In the genomic region with DNA sequence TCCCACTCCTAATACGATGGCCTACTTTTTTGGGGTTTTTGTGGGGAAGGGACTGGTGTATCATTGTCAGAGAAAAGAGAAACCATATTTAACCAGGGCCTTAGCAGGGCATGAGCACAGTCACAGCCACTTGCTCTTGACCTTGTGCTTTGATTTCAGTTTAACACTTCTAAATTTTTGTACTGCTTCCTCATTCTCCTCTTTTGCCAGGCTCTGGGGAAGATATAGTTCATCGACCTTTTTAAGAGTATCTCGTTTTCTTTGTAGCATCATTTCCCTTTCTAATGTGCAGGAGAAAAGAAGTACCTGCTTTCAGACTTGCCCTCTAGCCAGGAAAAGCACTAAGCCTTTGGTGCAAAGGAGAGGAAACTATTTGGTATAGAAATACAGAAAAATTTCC, we compare ENCODE assay signal across 8 cellular contexts. TPM values are rescaled to one million over a fixed set of nuclear protein-coding genes. Genes with fewer than 3 reads are reported as not detected.
DNase-seq lines count a peak whose midpoint lies in the region; ATAC-seq, FAIRE-seq and TF ChIP-seq lines count a peak whose summit lies in the region.

No MANE protein-coding gene starts in this region.

- peak overlapping the region; percentile 90 for H3K4me3 Mint-ChIP-seq in GM23338

- H2AFZ ChIP-seq in GM23338 (no peak overlapping the region), mesenchymal stem cell (ENCODE audit: low read depth, low read length) (no peak overlapping the region)

- H3K9me2 ChIP-seq in GM23338 (ENCODE audit: insufficient read depth) = no peaks in the 10 kb centered on the region

- H3K79me2 ChIP-seq in GM23338 (replicated peaks; ENCODE audit: insufficient read depth) = peaks cover 79% of the 10 kb centered on the region

- H3K4me1 ChIP-seq in A549 (peaks cover 63% of the 10 kb centered on the region), GM23338 (ENCODE audit: insufficient read depth) (peaks cover 60% of the 10 kb centered on the region), ascending aorta (peaks cover 11 to 41% of the 10 kb centered on the region in 2 donors), mesenchymal stem cell (ENCODE audit: control insufficient read depth, insufficient read depth, low read depth, low read length) (peaks cover 11% of the 10 kb centered on the region)

- no peak for TF ChIP-seq RAD21 in A549 (conservative IDR thresholded peaks at IDR 0.05 in 1 of 2, IDR thresholded peaks at IDR 0.05 in 1 of 2)

- H3K4me2 ChIP-seq in A549 (peak overlapping the region; percentile 87), GM23338 (peak overlapping the region; percentile 86), mesenchymal stem cell (ENCODE audit: low read length, poor library complexity, severe bottlenecking) (peak overlapping the region; percentile 67)

- WGBS in A549 (ENCODE audit: missing lambda C conversion rate) = 19% methylated on average over 3 of the region's 3 CpGs
- 79% methylated on average over 2 of the region's 3 CpGs for WGBS in mesenchymal stem cell

- peaks cover 12% of the 10 kb centered on the region for H3K27me3 Mint-ChIP-seq in GM23338 (ENCODE audit: insufficient read depth, low read depth, poor library complexity)

- DNase-seq in A549 (ENCODE audit: low read depth in 1 of 2, low spot score in 1 of 2) (no peak), GM23338 (ENCODE audit: low spot score) (no peak), ascending aorta (ENCODE audit: low spot score in 2 of 2) (no peak), mesenchymal stem cell (peak; percentile 37), AG08396 (ENCODE audit: low spot score) (no peak), H4 (ENCODE audit: low spot score) (no peak), nucleus accumbens (lab: John Stamatoyannopoulos, UW) (no peak), NCI-H2107 treated with DMSO at 0.1 percent for 48 hours (lab: John Stamatoyannopoulos, UW; ENCODE audit: unreplicated experiment) (no peak)

- H3K4me1 Mint-ChIP-seq in GM23338 = peaks cover 65% of the 10 kb centered on the region

- peak overlapping the region; percentile 97 for H3K9ac ChIP-seq in mesenchymal stem cell (ENCODE audit: low read length)

- no peaks in the 10 kb centered on the region for H3K9me3 ChIP-seq in A549
- no peaks in the 10 kb centered on the region for H3K9me3 ChIP-seq in ascending aorta
- no peaks in the 10 kb centered on the region for H3K9me3 ChIP-seq in mesenchymal stem cell (ENCODE audit: control insufficient read depth, low read length)

- H3K14ac ChIP-seq in mesenchymal stem cell (ENCODE audit: low read length in 2 of 2) = no peak overlapping the region

- FAIRE-seq in A549 (lab: Jason Lieb, UNC) = no peak

- H3F3A ChIP-seq in GM23338 (replicated peaks; ENCODE audit: low read depth) = peaks cover 12% of the 10 kb centered on the region; the same call in 1 of the 2 replicates

- TF ChIP-seq CTCF in A549 (IDR thresholded peaks at IDR 0.05) (no peak), GM23338 (conservative IDR thresholded peaks at IDR 0.05; ENCODE audit: low read depth in 2 of 2) (no peak), ascending aorta (IDR thresholded peaks at IDR 0.05) (no peak)

- intact Hi-C loops in ascending aorta (cut with DNase I) = loop anchor here (10.0 kb wide), 1 partner anchor 862 kb away; a partner anchor contains a TSS

- H3K4ac ChIP-seq in mesenchymal stem cell (ENCODE audit: low read depth in 1 of 2, low read length in 2 of 2) = no peak overlapping the region

- H3K27ac ChIP-seq in A549 = peak overlapping the region; percentile 4 to 97; a peak in 4 of 6 replicates
- no peak overlapping the region for H3K27ac ChIP-seq in GM23338 (ENCODE audit: low read depth)
- peak overlapping the region in 1 of 2 donors; percentile 99 for H3K27ac ChIP-seq in ascending aorta
- peak overlapping the region; percentile 50 for H3K27ac ChIP-seq in mesenchymal stem cell (ENCODE audit: low read length, poor library complexity, severe bottlenecking)

- H3K79me1 ChIP-seq in mesenchymal stem cell (replicated peaks; ENCODE audit: low read length, poor library complexity, severe bottlenecking) = peaks cover 1% of the 10 kb centered on the region

- CTCF ChIA-PET in A549 (lab: Yijun Ruan, JAX) = interaction anchor here (1.0 kb wide), 1 partner anchor 131 kb away, joined by 3 read pairs; no protein-coding TSS in a partner anchor

- no peak overlapping the region for H3K18ac ChIP-seq in mesenchymal stem cell (ENCODE audit: low read depth in 1 of 2, low read length in 2 of 2)

- no peak for ATAC-seq in A549
- ATAC-seq in GM23338 = no peak

- TF ChIP-seq POLR2A in A549 (IDR thresholded peaks at IDR 0.05; ENCODE audit: low read length) = no peak

- H4K8ac ChIP-seq in mesenchymal stem cell (ENCODE audit: low read length) = no peak overlapping the region

- H3K9me3 Mint-ChIP-seq in GM23338 = no peaks in the 10 kb centered on the region

- H3K36me3 ChIP-seq in GM23338 (ENCODE audit: insufficient read depth) = no peaks in the 10 kb centered on the region
- H3K36me3 ChIP-seq in ascending aorta = no peaks in the 10 kb centered on the region
- H3K36me3 ChIP-seq in mesenchymal stem cell (ENCODE audit: control insufficient read depth in 1 of 2, insufficient read depth in 2 of 2, low read depth in 1 of 2, low read length in 2 of 2) = peaks cover 0 to 4% of the 10 kb centered on the region in 2 experiments

- no peak overlapping the region for H4K91ac ChIP-seq in mesenchymal stem cell (ENCODE audit: low read length)

- no peak overlapping the region for H2AK5ac ChIP-seq in mesenchymal stem cell (ENCODE audit: low read length, severe bottlenecking)

- no peak overlapping the region for H3K27ac Mint-ChIP-seq in GM23338

- POLR2A ChIA-PET in A549 (lab: Yijun Ruan, JAX) = no interaction called here

- no peak overlapping the region for H2BK120ac ChIP-seq in mesenchymal stem cell (ENCODE audit: low read depth, low read length)

- H2BK5ac ChIP-seq in mesenchymal stem cell (ENCODE audit: low read depth, low read length, poor library complexity, severe bottlenecking) = no peak overlapping the region

- no peak overlapping the region for H2BK12ac ChIP-seq in mesenchymal stem cell (ENCODE audit: low read length in 2 of 2)

- peaks cover 10% of the 10 kb centered on the region; the same call in 1 of the 2 replicates for H4K20me1 ChIP-seq in GM23338 (replicated peaks; ENCODE audit: insufficient read depth)

- H3K23ac ChIP-seq in mesenchymal stem cell (ENCODE audit: low read length in 2 of 2) = no peak overlapping the region

- H3K36me3 Mint-ChIP-seq in GM23338 (ENCODE audit: low read depth) = peaks cover 3% of the 10 kb centered on the region; the same call in 1 of the 3 replicates

- H2BK15ac ChIP-seq in mesenchymal stem cell (ENCODE audit: low read depth, poor library complexity, severe bottlenecking) = no peak overlapping the region

- no peak for TF ChIP-seq EP300 in A549 (IDR thresholded peaks at IDR 0.05)

- H3K27me3 ChIP-seq in GM23338 (ENCODE audit: insufficient read depth) = no peaks in the 10 kb centered on the region
- no peaks in the 10 kb centered on the region for H3K27me3 ChIP-seq in ascending aorta
- no peaks in the 10 kb centered on the region for H3K27me3 ChIP-seq in mesenchymal stem cell (ENCODE audit: control insufficient read depth in 1 of 2, insufficient read depth in 1 of 2, low read length in 2 of 2)

- H3K4me3 ChIP-seq in A549 (peak overlapping the region; percentile 76), GM23338 (peak overlapping the region; percentile 76; the same call in 1 of the 2 replicates), ascending aorta (peak overlapping the region; percentile 91 to 94), mesenchymal stem cell (ENCODE audit: insufficient read depth in 1 of 2, low read depth in 1 of 2, low read length in 2 of 2) (peak overlapping the region in 1 of 2 experiments; percentile 68)

RNA-seq across cellular contexts. Expression of a gene that starts 2.2 kb away (rescaled TPM):
- polyA plus RNA-seq in A549 (2011; rRNA removed) (37.1 and 49.2 TPM in 2 replicates), A549 (2017; fragmentation: RNase III; extraction: RNeasy Plus Mini Kit Qiagen cat#74134 plus additional on column Dnase treatment) (31.3 to 38.4 TPM (median 33.8 TPM) in 3 replicates), GM23338 (2016; fragmentation: Nextera tagmentation; extraction: Ambion mirVana) (10.3 and 11.2 TPM in 2 replicates)
- 7.1 and 7.4 TPM in 2 replicates for polyA plus RNA-seq in A549 (2012; cell fraction: cytosol; rRNA removed)
- 7.8 and 11.0 TPM in 2 replicates for polyA plus RNA-seq in A549 (2012; cell fraction: nucleus; rRNA removed)
- polyA minus RNA-seq in A549 (2011; rRNA and poly(A)+ RNA removed) = 23.6 and 25.0 TPM in 2 replicates
- 32.5 and 33.0 TPM in 2 replicates for total RNA-seq in GM23338 (2014; rRNA removed; shearing (Covaris generic))
- total RNA-seq in ascending aorta = 57.0 TPM
- 26.9 TPM for polyA plus RNA-seq in mesenchymal stem cell (2013, experiment 1 of 2)
- 27.7 TPM for polyA plus RNA-seq in mesenchymal stem cell (2013, experiment 2 of 2)
- 32.6 and 34.7 TPM in 2 replicates for total RNA-seq in H4 (2014; rRNA removed; shearing (Covaris generic))

RNA-seq across cellular contexts. Expression of a gene that starts 3.1 kb away (rescaled TPM):
- 15.0 and 16.1 TPM in 2 replicates for polyA plus RNA-seq in A549 (2011; rRNA removed)
- polyA plus RNA-seq in A549 (2012; cell fraction: cytosol; rRNA removed) = 5.1 and 5.5 TPM in 2 replicates
- polyA plus RNA-seq in A549 (2012; cell fraction: nucleus; rRNA removed) = 4.8 and 5.5 TPM in 2 replicates
- polyA plus RNA-seq in A549 (2017; fragmentation: RNase III; extraction: RNeasy Plus Mini Kit Qiagen cat#74134 plus additional on column Dnase treatment) = 4.6 to 5.4 TPM (median 5.3 TPM) in 3 replicates
- 21.9 and 29.5 TPM in 2 replicates for polyA minus RNA-seq in A549 (2011; rRNA and poly(A)+ RNA removed)
- 8.0 and 8.9 TPM in 2 replicates for total RNA-seq in GM23338 (2014; rRNA removed; shearing (Covaris generic))
- polyA plus RNA-seq in GM23338 (2016; fragmentation: Nextera tagmentation; extraction: Ambion mirVana) = 4.1 and 5.8 TPM in 2 replicates
- total RNA-seq in ascending aorta = 2.9 TPM
- 5.2 TPM for polyA plus RNA-seq in mesenchymal stem cell (2013, experiment 1 of 2)
- 5.1 TPM for polyA plus RNA-seq in mesenchymal stem cell (2013, experiment 2 of 2)
- 2.3 and 2.6 TPM in 2 replicates for total RNA-seq in H4 (2014; rRNA removed; shearing (Covaris generic))

RNA-seq across cellular contexts. Expression of a gene that starts 33.8 kb away (rescaled TPM):
- polyA plus RNA-seq in A549 (2011; rRNA removed) (50.0 and 59.9 TPM in 2 replicates), A549 (2017; fragmentation: RNase III; extraction: RNeasy Plus Mini Kit Qiagen cat#74134 plus additional on column Dnase treatment) (144 to 171 TPM (median 156 TPM) in 3 replicates), GM23338 (2016; fragmentation: Nextera tagmentation; extraction: Ambion mirVana) (86.1 and 88.5 TPM in 2 replicates)
- polyA plus RNA-seq in A549 (2012; cell fraction: cytosol; rRNA removed) = 82.2 and 102 TPM in 2 replicates
- 122 and 164 TPM in 2 replicates for polyA plus RNA-seq in A549 (2012; cell fraction: nucleus; rRNA removed)
- polyA minus RNA-seq in A549 (2011; rRNA and poly(A)+ RNA removed) = 65.0 and 77.8 TPM in 2 replicates
- 114 and 130 TPM in 2 replicates for total RNA-seq in GM23338 (2014; rRNA removed; shearing (Covaris generic))
- 22.9 TPM for total RNA-seq in ascending aorta
- 2.0 TPM for polyA plus RNA-seq in mesenchymal stem cell (2013, experiment 1 of 2)
- 2.4 TPM for polyA plus RNA-seq in mesenchymal stem cell (2013, experiment 2 of 2)
- 3.7 and 3.8 TPM in 2 replicates for total RNA-seq in H4 (2014; rRNA removed; shearing (Covaris generic))

RNA-seq across cellular contexts. Expression of a gene that starts 41.5 kb away (rescaled TPM):
- polyA plus RNA-seq in A549 (2011; rRNA removed) (0.60 and 0.84 TPM in 2 replicates), A549 (2017; fragmentation: RNase III; extraction: RNeasy Plus Mini Kit Qiagen cat#74134 plus additional on column Dnase treatment) (1.6 to 1.9 TPM (median 1.7 TPM) in 3 replicates), GM23338 (2016; fragmentation: Nextera tagmentation; extraction: Ambion mirVana) (1.0 and 1.2 TPM in 2 replicates)
- polyA plus RNA-seq in A549 (2012; cell fraction: cytosol; rRNA removed) = 0.11 and 0.13 TPM in 2 replicates
- 0.11 and 0.20 TPM in 2 replicates for polyA plus RNA-seq in A549 (2012; cell fraction: nucleus; rRNA removed)
- 0.39 and 0.74 TPM in 2 replicates for polyA minus RNA-seq in A549 (2011; rRNA and poly(A)+ RNA removed)
- total RNA-seq in GM23338 (2014; rRNA removed; shearing (Covaris generic)) = 3.2 and 3.4 TPM in 2 replicates
- total RNA-seq in ascending aorta = 0.11 TPM
- polyA plus RNA-seq in mesenchymal stem cell (2013, experiment 1 of 2) = 0.77 TPM
- polyA plus RNA-seq in mesenchymal stem cell (2013, experiment 2 of 2) = 0.88 TPM
- total RNA-seq in H4 (2014; rRNA removed; shearing (Covaris generic)) = 0.81 and 1.5 TPM in 2 replicates

RNA-seq across cellular contexts. Expression of a gene that starts 43.0 kb away (rescaled TPM):
- polyA plus RNA-seq in A549 (2011; rRNA removed) (0.26 and 0.47 TPM in 2 replicates), A549 (2017; fragmentation: RNase III; extraction: RNeasy Plus Mini Kit Qiagen cat#74134 plus additional on column Dnase treatment) (0.08 to 0.48 TPM (median 0.21 TPM) in 3 replicates), GM23338 (2016; fragmentation: Nextera tagmentation; extraction: Ambion mirVana) (0.45 and 1.4 TPM in 2 replicates)
- 0.05 TPM in 1 of 2 replicates, not detected in the other for polyA plus RNA-seq in A549 (2012; cell fraction: cytosol; rRNA removed)
- 0.06 TPM in 1 of 2 replicates, not detected in the other for polyA plus RNA-seq in A549 (2012; cell fraction: nucleus; rRNA removed)
- polyA minus RNA-seq in A549 (2011; rRNA and poly(A)+ RNA removed) = 1.2 TPM in 1 of 2 replicates, not detected in the other
- 0.42 TPM in 1 of 2 replicates, not detected in the other for total RNA-seq in GM23338 (2014; rRNA removed; shearing (Covaris generic))
- not detected for total RNA-seq in ascending aorta
- 0.91 TPM for polyA plus RNA-seq in mesenchymal stem cell (2013, experiment 1 of 2)
- 0.70 TPM for polyA plus RNA-seq in mesenchymal stem cell (2013, experiment 2 of 2)
- total RNA-seq in H4 (2014; rRNA removed; shearing (Covaris generic)) = 0.64 TPM in 1 of 2 replicates, not detected in the other
